ENCODE assay signal across 20 cellular contexts in the genomic region with DNA sequence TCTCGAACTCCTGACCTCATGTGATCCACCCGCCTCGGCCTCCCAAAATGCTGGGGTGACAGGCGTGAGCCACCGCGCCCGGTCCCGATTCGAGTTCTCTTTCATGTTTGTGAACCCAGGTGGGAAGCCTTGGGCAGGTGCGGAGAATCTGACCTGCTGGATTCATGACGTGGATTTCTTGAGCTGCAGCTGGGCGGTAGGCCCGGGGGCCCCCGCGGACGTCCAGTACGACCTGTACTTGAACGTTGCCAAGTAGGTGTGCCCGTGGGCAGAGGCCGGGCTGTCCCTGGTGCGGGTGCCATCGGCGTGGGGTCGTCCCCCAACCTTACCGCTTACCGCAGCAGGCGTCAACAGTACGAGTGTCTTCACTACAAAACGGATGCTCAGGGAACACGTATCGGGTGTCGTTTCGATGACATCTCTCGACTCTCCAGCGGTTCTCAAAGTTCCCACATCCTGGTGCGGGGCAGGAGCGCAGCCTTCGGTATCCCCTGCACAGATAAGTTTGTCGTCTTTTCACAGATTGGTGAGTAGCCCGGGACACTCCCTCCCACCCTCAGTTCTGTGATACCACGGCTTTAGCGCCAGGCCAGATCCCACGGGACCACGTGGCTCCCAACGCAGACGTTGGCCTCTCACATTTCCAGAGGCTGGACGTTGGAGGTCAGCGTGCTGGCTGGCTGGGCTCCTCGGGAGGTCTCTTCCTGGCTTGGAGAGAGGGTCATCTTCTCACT. TPM values are rescaled to one million over a fixed set of nuclear protein-coding genes. Genes with fewer than 3 reads are reported as not detected.
"Had no signal": no experiment of that assay in that cellular context is flagged by ENCODE, and none has a peak within 500 bp of the region (broad histone marks: within the 10 kb centered on the region; RNA-seq: fewer than 3 reads in every experiment).

No MANE protein-coding gene starts in this region.

- FAIRE-seq: colon, keratinocyte, small intestine had no signal

- H3K9me3 Mint-ChIP-seq: effector memory CD8-positive, alpha-beta T cell; immature natural killer cell; stimulated activated naive CD8-positive, alpha-beta T cell treated with anti-CD3 and anti-CD28 coated beads, Interleukin-15, Interleukin-2, amounts not matched to agents 100 ng/mL and 50 ng/mL, for 24 hours had no signal

- H3K4me3 Mint-ChIP-seq: dendritic cell treated with granulocyte-macrophage colony-stimulating factor and Interleukin-4, amounts not matched to agents 40 ng/mL and 50 ng/mL, for 4 days; effector memory CD8-positive, alpha-beta T cell; immature natural killer cell; naive thymus-derived CD8-positive, alpha-beta T cell; stimulated activated memory B cell treated with anti-CD40 and anti-IgM and Interleukin-4, amounts not matched to agents 10 μg/mL and 1 μg/mL and 100 μg/mL, for 72 hours; stimulated activated naive CD8-positive, alpha-beta T cell treated with anti-CD3 and anti-CD28 coated beads, Interleukin-15, Interleukin-2, amounts not matched to agents 100 ng/mL and 50 ng/mL, for 24 hours had no signal

- ATAC-seq: effector memory CD8-positive, alpha-beta T cell; naive thymus-derived CD8-positive, alpha-beta T cell; stimulated activated memory B cell treated with anti-CD40 and anti-IgM and Interleukin-4, amounts not matched to agents 10 μg/mL and 1 μg/mL and 100 μg/mL, for 72 hours had no signal

- H3K27ac ChIP-seq: esophagus squamous epithelium, left ventricle myocardium inferior, right atrium auricular region, testis, tibial nerve had no signal

- H3K27ac Mint-ChIP-seq: dendritic cell treated with granulocyte-macrophage colony-stimulating factor and Interleukin-4, amounts not matched to agents 40 ng/mL and 50 ng/mL, for 4 days; effector memory CD8-positive, alpha-beta T cell; immature natural killer cell; stimulated activated memory B cell treated with anti-CD40 and anti-IgM and Interleukin-4, amounts not matched to agents 10 μg/mL and 1 μg/mL and 100 μg/mL, for 72 hours; stimulated activated naive CD8-positive, alpha-beta T cell treated with anti-CD3 and anti-CD28 coated beads, Interleukin-15, Interleukin-2, amounts not matched to agents 100 ng/mL and 50 ng/mL, for 24 hours had no signal

- H3K36me3 Mint-ChIP-seq: immature natural killer cell; stimulated activated memory B cell treated with anti-CD40 and anti-IgM and Interleukin-4, amounts not matched to agents 10 μg/mL and 1 μg/mL and 100 μg/mL, for 72 hours had no signal

- H3K36me3 ChIP-seq: right atrium auricular region had no signal

- H3K9me3 ChIP-seq: esophagus squamous epithelium, left ventricle myocardium inferior, right atrium auricular region, testis, tibial nerve had no signal

- H3K4me1 ChIP-seq: left ventricle myocardium inferior, right atrium auricular region, testis had no signal

- DNase-seq: effector memory CD8-positive, alpha-beta T cell; esophagus squamous epithelium; foreskin fibroblast; immature natural killer cell; left cardiac atrium; left ventricle myocardium inferior; mesendoderm; naive thymus-derived CD8-positive, alpha-beta T cell; small intestine; stimulated activated CD4-positive, alpha-beta T cell treated with anti-CD3 and anti-CD28 coated beads, Interleukin-4, amount 100 ng/mL, for 24 hours; testis had no signal

- H3K27me3 ChIP-seq: esophagus squamous epithelium, right atrium auricular region, testis, tibial nerve had no signal

- H3K27me3 Mint-ChIP-seq: effector memory CD8-positive, alpha-beta T cell; naive thymus-derived CD8-positive, alpha-beta T cell; stimulated activated memory B cell treated with anti-CD40 and anti-IgM and Interleukin-4, amounts not matched to agents 10 μg/mL and 1 μg/mL and 100 μg/mL, for 72 hours; stimulated activated naive CD8-positive, alpha-beta T cell treated with anti-CD3 and anti-CD28 coated beads, Interleukin-15, Interleukin-2, amounts not matched to agents 100 ng/mL and 50 ng/mL, for 24 hours had no signal

- H3K4me3 ChIP-seq: esophagus squamous epithelium, left ventricle myocardium inferior, right atrium auricular region, testis, tibial nerve had no signal

RNA-seq across cellular contexts. Expression of a gene that starts 15.6 kb away (rescaled TPM):
- total RNA-seq: epithelial cell of proximal tubule had no signal
- polyA plus RNA-seq: keratinocyte, neural cell had no signal
